24 cellular contexts compared by ENCODE assay signal in the genomic region with DNA sequence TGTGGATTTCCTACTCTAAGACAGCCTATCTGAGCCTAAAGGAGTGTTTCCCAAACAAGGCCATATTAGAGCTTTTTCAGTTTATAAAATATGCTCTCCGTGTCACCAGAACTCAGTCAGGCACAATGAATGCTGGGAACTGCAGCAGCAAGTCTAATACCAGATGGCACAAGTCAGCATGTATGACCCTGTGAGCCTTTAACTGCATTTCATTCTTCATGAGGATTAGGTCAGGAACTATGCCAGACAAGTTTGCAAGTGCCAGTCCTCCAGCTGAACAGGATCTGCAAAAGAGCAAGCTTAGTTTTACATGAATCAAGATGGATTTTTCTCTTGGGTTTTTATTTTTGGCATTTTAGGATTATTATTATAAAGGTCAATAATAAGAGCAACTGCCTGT.
DNase-seq lines count a peak whose midpoint lies in the region; ATAC-seq, FAIRE-seq and TF ChIP-seq lines count a peak whose summit lies in the region.
"Had no signal": no experiment of that assay in that cellular context is flagged by ENCODE, and none has a peak within 500 bp of the region (broad histone marks: within the 10 kb centered on the region; RNA-seq: fewer than 3 reads in every experiment).

No MANE protein-coding gene starts in this region.

- FAIRE-seq in pancreas (lab: Jason Lieb, UNC), result no peak
- FAIRE-seq: GM18507 had no signal

- H3K9me3 ChIP-seq in transverse colon (no peaks in the 10 kb centered on the region), pancreas (no peaks in the 10 kb centered on the region)
- H3K9me3 ChIP-seq: Caco-2, SJCRH30 had no signal

- H3K4me1 ChIP-seq in transverse colon (no peaks in the 10 kb centered on the region), pancreas (no peaks in the 10 kb centered on the region)
- H3K4me1 ChIP-seq: Caco-2, SJCRH30 had no signal

- no peaks in the 10 kb centered on the region for H3K27me3 ChIP-seq in transverse colon
- no peaks in the 10 kb centered on the region for H3K27me3 ChIP-seq in pancreas
- H3K27me3 ChIP-seq: SJCRH30 had no signal

- no peak for TF ChIP-seq EP300 in transverse colon (IDR thresholded peaks at IDR 0.05; ENCODE audit: low read depth)

- WGBS in transverse colon (ENCODE audit: low coverage in 1 of 2), 2 donors, result 48% methylated on average over 1 of the region's 1 CpG; no CpG with 5 or more reads in 1 of the 2 donors
- 45 to 54% methylated on average over 1 of the region's 1 CpG for WGBS in pancreas, 2 donors

- peak; percentile 9 for DNase-seq in DMS 273 (lab: John Stamatoyannopoulos, UW; ENCODE audit: unreplicated experiment)
- DNase-seq in DMS 273 treated with DMSO at 0.1 percent for 48 hours (lab: John Stamatoyannopoulos, UW), result no peak
- DNase-seq in epidermal melanocyte (ENCODE audit: insufficient read length, low spot score), result peak; percentile 28
- peak; percentile 28 for DNase-seq in left kidney (ENCODE audit: low read depth, low spot score)
- no peak for DNase-seq in transverse colon
- DNase-seq in effector CD8-positive, alpha-beta T cell (lab: John Stamatoyannopoulos, UW), result no peak
- no peak for DNase-seq in pancreas
- DNase-seq: Caco-2; CD8-positive, alpha-beta T cell; DMS153; DND-41; H9; KBM-7; NCI-H2029; NCI-H446; PC-3; SJCRH30 had no signal

- intact Hi-C loops in transverse colon (cut with DNase I; ENCODE audit: low total_unique reads) (no loop called here), pancreas (cut with DNase I) (no loop called here)

- no peak for TF ChIP-seq POLR2A in transverse colon (IDR thresholded peaks at IDR 0.05)

- H3K27ac ChIP-seq in transverse colon, result no peak overlapping the region
- H3K27ac ChIP-seq in pancreas, result no peak overlapping the region
- H3K27ac ChIP-seq: 22Rv1, C4-2B, SJCRH30 had no signal

- no peak overlapping the region for H3K4me3 ChIP-seq in transverse colon
- H3K4me3 ChIP-seq in pancreas, result no peak overlapping the region
- H3K4me3 ChIP-seq: GM23338, SJCRH30 had no signal

- H3K36me3 ChIP-seq in transverse colon, result no peaks in the 10 kb centered on the region
- H3K36me3 ChIP-seq in pancreas, result no peaks in the 10 kb centered on the region
- H3K36me3 ChIP-seq: SJCRH30 had no signal

- ATAC-seq in HG03342 (IDR thresholded peaks at IDR 0.05; ENCODE audit: unreplicated experiment) (no peak), pancreas (no peak)
- ATAC-seq: CD8-positive, alpha-beta T cell; GM23338; PC-3; Right ventricle myocardium inferior; SK-N-SH treated with all-trans-retinoic acid at 6 μM for 48 hours had no signal

- in situ Hi-C loops in transverse colon (cut with MboI; ENCODE audit: low pct_ligation_motif_present in 1 of 4, low pct_unique_long_range_greater_than_20kb in 1 of 4, low sequenced_read_pairs in 3 of 4), result no loop called here

- TF ChIP-seq CTCF in transverse colon (IDR thresholded peaks at IDR 0.05) (no peak), pancreas (IDR thresholded peaks at IDR 0.05) (no peak)

Comparison
In these comparisons a context has a peak if more than half of its experiments do, and no peak if none do; other contexts are left out.
1. DNase-seq: peak in DMS 273 (single experiment), epidermal melanocyte (single experiment) and left kidney (single experiment); none in DMS 273 treated with DMSO at 0.1 percent for 48 hours (single experiment), transverse colon (single experiment), effector CD8-positive, alpha-beta T cell (single experiment) and pancreas (0 of 6).